In the genomic region with DNA sequence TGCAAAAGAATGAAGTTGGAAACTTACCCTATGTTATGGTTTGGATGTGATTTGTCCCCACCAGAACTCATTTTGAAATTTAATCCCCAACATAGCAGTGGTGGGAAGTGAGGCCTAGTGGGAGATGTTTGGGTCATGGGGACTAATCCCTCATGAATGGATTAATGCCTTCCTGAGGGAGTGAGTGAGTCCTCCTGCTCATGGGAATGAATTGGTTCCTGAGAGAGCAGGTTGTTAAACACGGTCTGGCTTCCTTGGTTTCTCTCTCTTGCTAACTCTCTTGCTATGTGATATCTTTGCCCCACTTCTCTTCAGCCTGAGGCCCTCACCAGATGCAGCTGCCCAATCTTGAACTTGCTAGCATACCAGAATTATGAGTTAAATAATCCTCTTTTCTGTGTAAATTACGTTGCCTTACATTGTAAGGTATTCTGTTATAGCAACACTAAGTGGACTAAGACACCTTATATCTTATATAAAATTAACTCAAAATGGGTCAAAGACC, we compare ENCODE assay signal across 16 cellular contexts. TPM values are rescaled to one million over a fixed set of nuclear protein-coding genes. Genes with fewer than 3 reads are reported as not detected.
DNase-seq lines count a peak whose midpoint lies in the region; ATAC-seq and TF ChIP-seq lines count a peak whose summit lies in the region.
"Had no signal": no experiment of that assay in that cellular context is flagged by ENCODE, and none has a peak within 500 bp of the region (broad histone marks: within the 10 kb centered on the region; RNA-seq: fewer than 3 reads in every experiment).

No MANE protein-coding gene starts in this region.

- H3K23ac ChIP-seq in trophoblast cell (ENCODE audit: low read length): no peak overlapping the region

- no peak overlapping the region for H2BK12ac ChIP-seq in trophoblast cell (ENCODE audit: low read length)

- H3K18ac ChIP-seq in trophoblast cell (ENCODE audit: low read length): no peak overlapping the region

- H3K4ac ChIP-seq in trophoblast cell (ENCODE audit: low read depth, low read length): no peak overlapping the region

- no peaks in the 10 kb centered on the region for H3K4me1 Mint-ChIP-seq in memory B cell
- H3K4me1 Mint-ChIP-seq in endothelial cell (ENCODE audit: unreplicated experiment): no peaks in the 10 kb centered on the region

- no peaks in the 10 kb centered on the region for H3K36me3 ChIP-seq in trophoblast cell (ENCODE audit: control insufficient read depth in 1 of 2, insufficient read depth in 2 of 2, low read length in 2 of 2)

- no peak overlapping the region for H2BK120ac ChIP-seq in trophoblast cell (ENCODE audit: insufficient read depth, low read length, poor library complexity)

- H3K4me3 Mint-ChIP-seq in memory B cell (no peak overlapping the region), endothelial cell (ENCODE audit: unreplicated experiment) (no peak overlapping the region)
- H3K4me3 Mint-ChIP-seq: CD4-positive, alpha-beta memory T cell had no signal

- H4K8ac ChIP-seq in trophoblast cell (ENCODE audit: low read depth, low read length): no peak overlapping the region

- H2AFZ ChIP-seq in trophoblast cell (ENCODE audit: insufficient read depth, low read length, poor library complexity): no peak overlapping the region
- H2AFZ ChIP-seq: GM23248 had no signal

- no peaks in the 10 kb centered on the region for H3K4me1 ChIP-seq in trophoblast cell (ENCODE audit: control insufficient read depth in 1 of 2, insufficient read depth in 2 of 2, low read length in 2 of 2)

- ATAC-seq in memory B cell (ENCODE audit: low read depth): no peak

- H3K36me3 Mint-ChIP-seq in memory B cell: no peaks in the 10 kb centered on the region
- no peaks in the 10 kb centered on the region for H3K36me3 Mint-ChIP-seq in endothelial cell (ENCODE audit: low read depth, unreplicated experiment)
- H3K36me3 Mint-ChIP-seq: CD4-positive, alpha-beta memory T cell had no signal

- H3K79me2 ChIP-seq in trophoblast cell (ENCODE audit: control insufficient read depth, insufficient read depth, low read length, poor library complexity): no peaks in the 10 kb centered on the region

- no peaks in the 10 kb centered on the region for H3K27me3 ChIP-seq in trophoblast cell (ENCODE audit: insufficient read depth, low read length)

- H3K9ac ChIP-seq in trophoblast cell (ENCODE audit: low read length): no peak overlapping the region
- H3K9ac ChIP-seq: GM23248 had no signal

- no peak overlapping the region for H3K4me2 ChIP-seq in trophoblast cell (ENCODE audit: low read length)

- H4K12ac ChIP-seq in trophoblast cell (ENCODE audit: low read depth, low read length): no peak overlapping the region

- H2AK5ac ChIP-seq in trophoblast cell (ENCODE audit: low read length): no peak overlapping the region

- H4K91ac ChIP-seq in trophoblast cell (ENCODE audit: low read depth, low read length): no peak overlapping the region

- H3K27ac Mint-ChIP-seq in memory B cell (peak overlapping the region; percentile 43), endothelial cell (ENCODE audit: unreplicated experiment) (no peak overlapping the region)
- H3K27ac Mint-ChIP-seq: CD4-positive, alpha-beta memory T cell had no signal

- no peak overlapping the region for H2BK5ac ChIP-seq in trophoblast cell (ENCODE audit: low read depth, low read length, poor library complexity)

- H3K14ac ChIP-seq in trophoblast cell (ENCODE audit: low read length): no peak overlapping the region

- no peaks in the 10 kb centered on the region for H3K9me3 ChIP-seq in trophoblast cell (ENCODE audit: insufficient read depth, low read depth, low read length)

- no peaks in the 10 kb centered on the region for H3K79me1 ChIP-seq in trophoblast cell (ENCODE audit: low read length)

- H3K27ac ChIP-seq in trophoblast cell (ENCODE audit: low read depth, low read length): no peak overlapping the region
- H3K27ac ChIP-seq: GM23248 had no signal

- no CpG with 5 or more reads among the region's 2 CpGs for WGBS in trophoblast cell (ENCODE audit: extremely low coverage, insufficient coverage, insufficient read length)

- H3K9me3 Mint-ChIP-seq in memory B cell (no peaks in the 10 kb centered on the region), endothelial cell (ENCODE audit: unreplicated experiment) (no peaks in the 10 kb centered on the region)

- no peak overlapping the region for H3K4me3 ChIP-seq in trophoblast cell (ENCODE audit: low read depth, low read length)
- H3K4me3 ChIP-seq: GM23248 had no signal

- DNase-seq in NCI-H82 treated with DMSO at 0.1 percent for 48 hours (lab: John Stamatoyannopoulos, UW; ENCODE audit: unreplicated experiment): peak; percentile 2
- DNase-seq in memory B cell (ENCODE audit: low spot score in 2 of 2): no peak
- peak; percentile 76 to 84 for DNase-seq in trophoblast cell
- DNase-seq in endothelial cell (ENCODE audit: low spot score): no peak
- DNase-seq in DMS114 treated with DMSO at 0.1 percent for 48 hours (lab: John Stamatoyannopoulos, UW; ENCODE audit: unreplicated experiment): no peak
- no peak for DNase-seq in HuH-7.5 (ENCODE audit: low spot score)
- no peak for DNase-seq in cerebellar nuclear complex (lab: John Stamatoyannopoulos, UW)
- DNase-seq: C1 segment of cervical spinal cord; Calu3; CD4-positive, alpha-beta memory T cell; COR-L47; DMS153; DND-41; GM23248; H7; HCEC 1CT had no signal

- H3K27me3 Mint-ChIP-seq in memory B cell (no peaks in the 10 kb centered on the region), endothelial cell (ENCODE audit: unreplicated experiment) (peaks cover 2% of the 10 kb centered on the region)
- H3K27me3 Mint-ChIP-seq: CD4-positive, alpha-beta memory T cell had no signal

- TF ChIP-seq CTCF in endothelial cell (IDR thresholded peaks at IDR 0.05; ENCODE audit: unreplicated experiment): no peak

RNA-seq across cellular contexts. Expression of gene CCDC91, which starts 22.2 kb away (rescaled TPM):
- polyA plus RNA-seq in trophoblast cell (2013): 12.0 and 13.8 TPM in 2 replicates
- total RNA-seq in endothelial cell (ENCODE audit: unreplicated experiment): 12.3 TPM

Comparison
In these comparisons a context has a peak if more than half of its experiments do, and no peak if none do; other contexts are left out.
1. DNase-seq: peak in NCI-H82 treated with DMSO at 0.1 percent for 48 hours (single experiment) and trophoblast cell (2 of 2); none in memory B cell (0 of 2), endothelial cell (single experiment), DMS114 treated with DMSO at 0.1 percent for 48 hours (single experiment), HuH-7.5 (single experiment) and cerebellar nuclear complex (0 of 2).